ENCODE assay signal across 8 cellular contexts in the genomic region with DNA sequence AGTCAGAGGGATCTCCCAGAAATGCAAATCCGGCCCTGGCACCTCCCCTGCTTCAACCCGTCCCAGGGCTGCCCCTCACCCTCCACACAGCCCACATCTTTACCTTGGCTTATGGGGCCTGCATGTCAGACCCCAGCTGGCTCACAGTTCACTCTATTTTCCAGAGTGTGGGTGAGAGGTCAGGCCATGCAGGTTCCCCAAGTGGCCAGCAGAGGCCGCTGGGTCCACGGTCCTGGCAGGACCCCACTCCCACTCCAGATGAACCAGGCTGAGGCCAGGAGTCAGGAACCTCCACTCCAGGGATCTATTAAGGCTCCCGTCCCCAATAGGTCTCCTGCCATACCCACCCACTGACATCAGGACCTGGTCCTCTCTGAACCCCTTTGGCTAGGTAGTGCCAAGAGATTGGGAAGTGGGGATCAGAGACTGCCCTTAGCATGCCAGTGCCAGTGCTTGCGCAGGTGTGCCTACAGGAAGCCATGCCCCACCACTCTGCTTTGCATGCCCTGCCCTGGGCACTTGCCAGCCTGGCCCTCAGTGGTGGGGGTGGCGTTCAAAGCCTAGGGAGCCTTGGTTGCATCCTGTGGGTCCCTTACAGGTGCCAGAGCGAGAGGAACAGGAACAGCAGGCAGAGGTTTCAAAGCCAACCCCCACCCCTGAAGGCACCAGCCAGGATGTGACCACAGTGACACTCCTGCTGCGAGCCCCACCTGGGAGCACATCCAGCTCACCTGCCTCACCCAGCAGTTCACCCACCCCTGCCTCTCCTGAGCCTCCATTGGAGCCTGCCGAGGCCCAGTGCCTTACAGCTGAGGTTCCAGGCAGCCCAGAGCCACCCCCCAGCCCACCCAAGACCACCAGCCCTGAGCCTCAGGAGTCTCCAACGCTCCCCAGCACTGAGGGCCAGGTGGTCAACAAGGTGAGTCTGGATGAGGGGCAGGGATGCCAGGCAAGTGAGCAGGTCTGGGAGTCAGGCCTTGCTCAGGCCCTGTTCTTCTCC. TPM values are rescaled to one million over a fixed set of nuclear protein-coding genes. Genes with fewer than 3 reads are reported as not detected.
DNase-seq lines count a peak whose midpoint lies in the region; ATAC-seq and TF ChIP-seq lines count a peak whose summit lies in the region.

No MANE protein-coding gene starts in this region.

- DNase-seq in CD4-positive, CD25-positive, alpha-beta regulatory T cell = peak; percentile 21 to 45 (median 26)
- DNase-seq in GM23338 (ENCODE audit: low spot score) (peak; percentile 59), fibroblast of gingiva (ENCODE audit: low read depth) (peak; percentile 46), osteocyte (ENCODE audit: extremely low spot score, unreplicated experiment) (no peak), lower leg skin (ENCODE audit: low spot score in 2 of 2) (no peak), COLO829 (ENCODE audit: low spot score) (no peak)
- DNase-seq in effector CD8-positive, alpha-beta T cell (lab: John Stamatoyannopoulos, UW) = no peak

- peak overlapping the region in 1 of 4 donors; percentile 20 for H3K4me3 Mint-ChIP-seq in CD4-positive, CD25-positive, alpha-beta regulatory T cell
- H3K4me3 Mint-ChIP-seq in GM23338 = no peak overlapping the region
- no peak overlapping the region for H3K4me3 Mint-ChIP-seq in osteocyte (ENCODE audit: unreplicated experiment)

- TF ChIP-seq CTCF in GM23338 (conservative IDR thresholded peaks at IDR 0.05; ENCODE audit: low read depth in 2 of 2) (peak; percentile 77 to 84), VCaP (conservative IDR thresholded peaks at IDR 0.05) (peak; percentile 86), osteocyte (IDR thresholded peaks at IDR 0.05) (peak; percentile 79), lower leg skin (IDR thresholded peaks at IDR 0.05) (no peak)

- peaks cover 1% of the 10 kb centered on the region for H3K79me2 ChIP-seq in GM23338 (replicated peaks; ENCODE audit: insufficient read depth)

- peak in 1 of 2 donors; percentile 22 for ATAC-seq in CD4-positive, CD25-positive, alpha-beta regulatory T cell (ENCODE audit: low read depth in 2 of 2)
- peak; percentile 12 for ATAC-seq in GM23338

- H3K9me2 ChIP-seq in GM23338 (ENCODE audit: insufficient read depth) = no peaks in the 10 kb centered on the region

- intact Hi-C loops in lower leg skin (cut with DNase I; ENCODE audit: low total_unique reads) = loop anchor here (5.0 kb wide), 1 partner anchor 142 kb away; no protein-coding TSS in a partner anchor

- no peaks in the 10 kb centered on the region for H3K27me3 Mint-ChIP-seq in CD4-positive, CD25-positive, alpha-beta regulatory T cell
- H3K27me3 Mint-ChIP-seq in GM23338 (ENCODE audit: insufficient read depth, low read depth, poor library complexity) (peaks cover 15% of the 10 kb centered on the region), osteocyte (ENCODE audit: unreplicated experiment) (no peaks in the 10 kb centered on the region)

- H3K9me3 Mint-ChIP-seq in CD4-positive, CD25-positive, alpha-beta regulatory T cell = no peaks in the 10 kb centered on the region
- H3K9me3 Mint-ChIP-seq in GM23338 (no peaks in the 10 kb centered on the region), osteocyte (ENCODE audit: unreplicated experiment) (no peaks in the 10 kb centered on the region)

- no peaks in the 10 kb centered on the region for H3K9me3 ChIP-seq in CD4-positive, CD25-positive, alpha-beta regulatory T cell (ENCODE audit: control insufficient read depth in 2 of 2, low read length in 2 of 2)

- TF ChIP-seq POLR2A in lower leg skin (IDR thresholded peaks at IDR 0.05) = no peak

- no peaks in the 10 kb centered on the region for H3K36me3 Mint-ChIP-seq in CD4-positive, CD25-positive, alpha-beta regulatory T cell
- H3K36me3 Mint-ChIP-seq in GM23338 (ENCODE audit: low read depth) (no peaks in the 10 kb centered on the region), osteocyte (ENCODE audit: unreplicated experiment) (peaks cover 2% of the 10 kb centered on the region)

- peak overlapping the region in 1 of 3 donors; percentile 71 for H3K27ac Mint-ChIP-seq in CD4-positive, CD25-positive, alpha-beta regulatory T cell
- peak overlapping the region; percentile 22; the same call in 1 of the 2 replicates for H3K27ac Mint-ChIP-seq in GM23338
- no peak overlapping the region for H3K27ac Mint-ChIP-seq in osteocyte (ENCODE audit: unreplicated experiment)

- H3K4me1 ChIP-seq in CD4-positive, CD25-positive, alpha-beta regulatory T cell (ENCODE audit: control insufficient read depth, insufficient read depth, low read length, poor library complexity, severe bottlenecking) = peaks cover 11% of the 10 kb centered on the region
- H3K4me1 ChIP-seq in GM23338 (ENCODE audit: insufficient read depth) = no peaks in the 10 kb centered on the region

- no peaks in the 10 kb centered on the region for H3F3A ChIP-seq in GM23338 (replicated peaks; ENCODE audit: low read depth)

- H3K4me3 ChIP-seq in CD4-positive, CD25-positive, alpha-beta regulatory T cell (ENCODE audit: low read depth, low read length) = no peak overlapping the region
- H3K4me3 ChIP-seq in GM23338 = no peak overlapping the region
- H3K4me3 ChIP-seq in lower leg skin (ENCODE audit: low read depth, poor library complexity, severe bottlenecking) = no peak overlapping the region

- no peak overlapping the region for H3K27ac ChIP-seq in CD4-positive, CD25-positive, alpha-beta regulatory T cell (ENCODE audit: insufficient read depth, low read length, poor library complexity, severe bottlenecking)
- H3K27ac ChIP-seq in GM23338 (ENCODE audit: low read depth) = no peak overlapping the region
- no peak overlapping the region for H3K27ac ChIP-seq in VCaP

- WGBS in lower leg skin, 2 donors = 67 to 73% methylated on average over 9 to 10 of the region's 11 CpGs

- no peaks in the 10 kb centered on the region for H3K36me3 ChIP-seq in CD4-positive, CD25-positive, alpha-beta regulatory T cell (ENCODE audit: control insufficient read depth, insufficient read depth, low read length)
- no peaks in the 10 kb centered on the region for H3K36me3 ChIP-seq in GM23338 (ENCODE audit: insufficient read depth)

- no peaks in the 10 kb centered on the region for H3K27me3 ChIP-seq in CD4-positive, CD25-positive, alpha-beta regulatory T cell (ENCODE audit: control insufficient read depth, insufficient read depth, low read length)
- no peaks in the 10 kb centered on the region for H3K27me3 ChIP-seq in GM23338 (ENCODE audit: insufficient read depth)

- H4K20me1 ChIP-seq in GM23338 (replicated peaks; ENCODE audit: insufficient read depth) = no peaks in the 10 kb centered on the region

- no peak overlapping the region for H3K4me2 ChIP-seq in GM23338

- H3K4me1 Mint-ChIP-seq in CD4-positive, CD25-positive, alpha-beta regulatory T cell = peaks cover 0 to 3% (median under 1%) of the 10 kb centered on the region in 4 donors
- H3K4me1 Mint-ChIP-seq in GM23338 = peaks cover 3% of the 10 kb centered on the region
- peaks cover 5% of the 10 kb centered on the region for H3K4me1 Mint-ChIP-seq in osteocyte (ENCODE audit: unreplicated experiment)

- H2AFZ ChIP-seq in GM23338 = no peak overlapping the region

TF ChIP-seq in GM23338, 12 proteins besides CTCF, POLR2A, EP300 and RAD21 (continues in another document):
- TF ChIP-seq ZNF114 (CRISPR knock-in tag; IDR thresholded peaks at IDR 0.05) = no peak
- no peak for TF ChIP-seq JUNB (IDR thresholded peaks at IDR 0.05; ENCODE audit: unreplicated experiment)

RNA-seq across cellular contexts. Expression of a gene that starts 8.3 kb away (rescaled TPM):
- total RNA-seq in CD4-positive, CD25-positive, alpha-beta regulatory T cell = 6.5 TPM
- polyA plus RNA-seq in CD4-positive, CD25-positive, alpha-beta regulatory T cell = under 1 TPM in 3 of 4 donors, not detected in 1; 0.33 to 0.78 (median 0.47) TPM
- total RNA-seq in GM23338 (2014; rRNA removed; shearing (Covaris generic)) = 16.3 and 27.4 TPM in 2 replicates
- 32.2 and 34.0 TPM in 2 replicates for polyA plus RNA-seq in GM23338 (2016; fragmentation: Nextera tagmentation; extraction: Ambion mirVana)
- total RNA-seq in osteocyte (27.2 and 31.8 TPM in 2 replicates), lower leg skin (10 to 100 TPM; 46.1 to 86.1 (median 62.3) TPM)

RNA-seq across cellular contexts. Expression of a gene that starts 18.0 kb away (rescaled TPM):
- total RNA-seq in CD4-positive, CD25-positive, alpha-beta regulatory T cell = 30.6 TPM
- polyA plus RNA-seq in CD4-positive, CD25-positive, alpha-beta regulatory T cell = 100 to 1,000 TPM; 113 to 142 (median 133) TPM
- 44.9 and 67.6 TPM in 2 replicates for total RNA-seq in GM23338 (2014; rRNA removed; shearing (Covaris generic))
- polyA plus RNA-seq in GM23338 (2016; fragmentation: Nextera tagmentation; extraction: Ambion mirVana) = 49.7 and 50.8 TPM in 2 replicates
- total RNA-seq in osteocyte (176 and 186 TPM in 2 replicates), lower leg skin (100 to 1,000 TPM in 2 of 4 donors, 10 to 100 TPM in 2; 66.6 to 164 (median 92.8) TPM)

RNA-seq across cellular contexts. Expression of a gene that starts 33.4 kb away (rescaled TPM):
- total RNA-seq in CD4-positive, CD25-positive, alpha-beta regulatory T cell = not detected
- polyA plus RNA-seq in CD4-positive, CD25-positive, alpha-beta regulatory T cell = under 1 TPM in 1 of 4 donors, not detected in 3; 0.47 TPM
- 11.2 and 14.5 TPM in 2 replicates for total RNA-seq in GM23338 (2014; rRNA removed; shearing (Covaris generic))
- polyA plus RNA-seq in GM23338 (2016; fragmentation: Nextera tagmentation; extraction: Ambion mirVana) = 4.8 and 5.3 TPM in 2 replicates
- total RNA-seq in osteocyte (3.0 and 3.5 TPM in 2 replicates), lower leg skin (1 to 10 TPM; 1.4 to 4.2 (median 2.9) TPM)

RNA-seq across cellular contexts. Expression of a gene that starts 50.9 kb away (rescaled TPM):
- total RNA-seq in CD4-positive, CD25-positive, alpha-beta regulatory T cell = not detected
- not detected for polyA plus RNA-seq in CD4-positive, CD25-positive, alpha-beta regulatory T cell
- 31.0 and 34.5 TPM in 2 replicates for total RNA-seq in GM23338 (2014; rRNA removed; shearing (Covaris generic))
- polyA plus RNA-seq in GM23338 (2016; fragmentation: Nextera tagmentation; extraction: Ambion mirVana) = 15.3 and 18.0 TPM in 2 replicates
- total RNA-seq in osteocyte = 0.13 TPM in 1 of 2 replicates, not detected in the other
- total RNA-seq in lower leg skin = 10 to 100 TPM in 2 of 4 donors, 1 to 10 TPM in 2; 6.5 to 11.3 (median 8.7) TPM

Comparison
In these comparisons a context has a peak if more than half of its experiments do, and no peak if none do; other contexts are left out.
1. DNase-seq: peak in CD4-positive, CD25-positive, alpha-beta regulatory T cell (3 of 3), GM23338 (single experiment) and fibroblast of gingiva (single experiment); none in osteocyte (single experiment), effector CD8-positive, alpha-beta T cell (single experiment), lower leg skin (0 of 2) and COLO829 (single experiment).
2. CTCF ChIP-seq: peak in GM23338 (2 of 2), VCaP (single experiment) and osteocyte (single experiment); none in lower leg skin (0 of 3).